ENCODE assay signal across 16 cellular contexts in the genomic region with DNA sequence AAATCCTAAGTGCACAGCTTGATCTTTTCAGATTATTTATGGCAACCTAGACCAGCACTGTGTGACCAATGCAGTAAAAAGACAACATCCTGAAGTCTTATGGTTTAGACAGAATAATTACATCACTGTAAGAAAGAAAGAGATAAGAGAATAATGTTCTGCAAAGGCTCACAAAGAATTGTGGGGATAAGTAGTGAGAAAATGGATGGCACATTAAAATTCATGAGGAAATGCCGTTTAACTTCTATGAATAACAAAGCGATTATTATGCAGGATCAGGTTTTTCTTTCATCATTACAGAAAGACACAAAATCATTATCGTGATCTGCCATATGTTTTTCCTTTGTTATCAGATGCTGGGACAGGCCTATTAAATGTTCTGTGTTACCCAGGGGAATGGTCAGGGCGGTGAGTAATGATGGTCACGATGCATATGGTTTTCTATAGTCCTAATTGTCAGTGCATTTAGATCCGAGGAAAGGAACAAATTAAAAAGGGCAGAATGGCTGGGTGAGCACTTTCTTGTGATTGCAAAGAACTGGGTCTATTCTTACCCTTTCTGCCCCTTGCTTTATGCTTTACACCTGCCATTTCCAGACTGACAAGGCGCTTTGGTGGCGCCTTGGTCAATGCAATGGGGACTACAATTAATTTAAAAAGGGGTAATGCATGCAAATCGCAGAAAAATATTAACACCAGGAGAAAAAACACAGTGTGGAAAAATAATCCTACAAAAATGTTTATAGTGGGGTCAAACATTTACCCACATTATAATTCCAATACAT. TPM values are rescaled to one million over a fixed set of nuclear protein-coding genes. Genes with fewer than 3 reads are reported as not detected.
A peak's percentile ranks its signal among the peaks of the same experiment; 100 is the strongest.
DNase-seq lines count a peak whose midpoint lies in the region; ATAC-seq, FAIRE-seq and TF ChIP-seq lines count a peak whose summit lies in the region.
"Had no signal": no experiment of that assay in that cellular context is flagged by ENCODE, and none has a peak within 500 bp of the region (broad histone marks: within the 10 kb centered on the region; RNA-seq: fewer than 3 reads in every experiment).

No MANE protein-coding gene starts in this region.

- H3K4me3 ChIP-seq in fibroblast of the aortic adventitia (ENCODE audit: low read depth, low read length) = no peak overlapping the region
- H3K4me3 ChIP-seq: colonic mucosa, SJSA1, thoracic aorta had no signal

- DNase-seq in DMS 273 (lab: John Stamatoyannopoulos, UW; ENCODE audit: unreplicated experiment) (peak; percentile 59), HTR-8/SVneo (ENCODE audit: insufficient read length, low spot score) (no peak), SK-N-DZ (ENCODE audit: low spot score) (peak; percentile 95), fibroblast of the aortic adventitia (ENCODE audit: low read depth) (peak; percentile 20), left colon (no peak), activated T-cell treated with anti-CD3 and anti-CD28 coated beads for 4 hours (no peak)
- DNase-seq: activated CD4-positive, alpha-beta memory T cell treated with anti-CD3 and anti-CD28 coated beads, Interleukin-2, amount 10 ng/mL, durations not matched to agents 7 days and 5 days; colonic mucosa; NCI-H226; nucleus accumbens; stimulated activated CD4-positive, alpha-beta T cell treated with anti-CD3 and anti-CD28 coated beads, Interleukin-4, amount 100 ng/mL, for 4 hours had no signal

- peak; percentile 96 for FAIRE-seq in HTR-8/SVneo (lab: Jason Lieb, UNC)
- FAIRE-seq: keratinocyte had no signal

- TF ChIP-seq CTCF in fibroblast of the aortic adventitia (IDR thresholded peaks at IDR 0.05; ENCODE audit: insufficient read depth, low read length) = no peak

- ATAC-seq in left colon = no peak
- ATAC-seq in HG02571 (IDR thresholded peaks at IDR 0.05; ENCODE audit: unreplicated experiment) = no peak
- no peak for ATAC-seq in HG03095 (IDR thresholded peaks at IDR 0.05; ENCODE audit: unreplicated experiment)

- intact Hi-C loops in left colon (cut with DNase I, micrococcal nuclease) = no loop called here

RNA-seq across cellular contexts. Expression of a gene that starts 18.1 kb away (rescaled TPM):
- 117 and 131 TPM in 2 replicates for polyA plus RNA-seq in SK-N-DZ (2014; cell fraction: cytosol; rRNA removed)
- polyA plus RNA-seq in SK-N-DZ (2014; cell fraction: nucleus; rRNA removed) = 62.9 and 76.6 TPM in 2 replicates
- total RNA-seq in fibroblast of the aortic adventitia (ENCODE audit: low replicate concordance) (57.2 and 68.5 TPM in 2 replicates), left colon (10 to 100 TPM; 14.1 to 19.6 TPM)

Comparison
In these comparisons a context has a peak if more than half of its experiments do, and no peak if none do; other contexts are left out.
1. DNase-seq: peak in DMS 273 (single experiment), SK-N-DZ (single experiment) and fibroblast of the aortic adventitia (single experiment); none in HTR-8/SVneo (single experiment), left colon (0 of 2) and activated T-cell treated with anti-CD3 and anti-CD28 coated beads for 4 hours (single experiment).